In genomic region chr12:6582196-6582595, GRCh38 we compare ENCODE assay signal across 15 cellular contexts. TPM values are rescaled to one million over a fixed set of nuclear protein-coding genes. Genes with fewer than 3 reads are reported as not detected.
A peak's percentile ranks its signal among the peaks of the same experiment; 100 is the strongest.
DNase-seq lines count a peak whose midpoint lies in the region; ATAC-seq and TF ChIP-seq lines count a peak whose summit lies in the region.
"Had no signal": no experiment of that assay in that cellular context is flagged by ENCODE, and none has a peak within 500 bp of the region (broad histone marks: within the 10 kb centered on the region; RNA-seq: fewer than 3 reads in every experiment).

No MANE protein-coding gene starts in this region.

- TF ChIP-seq POLR2A in NB4 (IDR thresholded peaks at IDR 0.05; ENCODE audit: extremely low read depth, insufficient read length) = no peak
- no peak for TF ChIP-seq POLR2A in transverse colon (IDR thresholded peaks at IDR 0.05)

- H3K27me3 ChIP-seq in endodermal cell (ENCODE audit: control insufficient read depth, insufficient read depth, low read length, poor library complexity, severe bottlenecking) = no peaks in the 10 kb centered on the region
- H3K27me3 ChIP-seq in transverse colon = no peaks in the 10 kb centered on the region
- H3K27me3 ChIP-seq: neutrophil had no signal

- TF ChIP-seq CTCF in NB4 (IDR thresholded peaks at IDR 0.05; ENCODE audit: low read depth, low read length) (peak; percentile 40), endodermal cell (conservative IDR thresholded peaks at IDR 0.05) (peak; percentile 82), osteocyte (IDR thresholded peaks at IDR 0.05) (peak; percentile 28), transverse colon (IDR thresholded peaks at IDR 0.05) (no peak)

- no peaks in the 10 kb centered on the region for H3K27me3 Mint-ChIP-seq in activated T-cell treated with anti-CD3 and anti-CD28 coated beads, Interleukin-2, amount 50 U/mL, for 24 hours
- no peaks in the 10 kb centered on the region for H3K27me3 Mint-ChIP-seq in activated T-cell treated with anti-CD3 and anti-CD28 coated beads, Interleukin-2, amount 50 U/mL, for 72 hours (ENCODE audit: low read depth)
- H3K27me3 Mint-ChIP-seq in endodermal cell (ENCODE audit: insufficient read depth) (no peaks in the 10 kb centered on the region), osteocyte (ENCODE audit: unreplicated experiment) (no peaks in the 10 kb centered on the region)
- H3K27me3 Mint-ChIP-seq: dendritic cell treated with granulocyte-macrophage colony-stimulating factor and Interleukin-4, amounts not matched to agents 40 ng/mL and 50 ng/mL, for 4 days had no signal

- no peak for ATAC-seq in activated T-cell treated with anti-CD3 and anti-CD28 coated beads, Interleukin-2, amount 50 U/mL, for 72 hours (replicated peaks in 1 of 2)
- ATAC-seq: left ventricle myocardium superior had no signal

- H3K36me3 ChIP-seq in endodermal cell (ENCODE audit: control insufficient read depth, insufficient read depth, low read length) (peaks cover 81% of the 10 kb centered on the region), transverse colon (peaks cover 0 to 92% (median 48%) of the 10 kb centered on the region in 4 donors)

- H3K27ac ChIP-seq in endodermal cell (ENCODE audit: low read depth, low read length) = no peak overlapping the region
- H3K27ac ChIP-seq in transverse colon = no peak overlapping the region
- H3K27ac ChIP-seq: neutrophil, PC-9 had no signal

- 92 to 94% methylated on average over 6 of the region's 6 CpGs for WGBS in endodermal cell (ENCODE audit: insufficient coverage in 1 of 2, insufficient read length in 1 of 2), 2 experiments
- 76% methylated on average over 6 of the region's 6 CpGs; no CpG with 5 or more reads in 1 of the 2 donors for whole genome bisulfite sequencing in transverse colon (ENCODE audit: low coverage in 1 of 2), 2 donors

- H3K4me1 ChIP-seq in endodermal cell (ENCODE audit: control insufficient read depth, insufficient read depth, low read length) (no peaks in the 10 kb centered on the region), transverse colon (no peaks in the 10 kb centered on the region)

- H3K4me3 Mint-ChIP-seq in activated T-cell treated with anti-CD3 and anti-CD28 coated beads, Interleukin-2, amount 50 U/mL, for 24 hours = no peak overlapping the region
- no peak overlapping the region for H3K4me3 Mint-ChIP-seq in activated T-cell treated with anti-CD3 and anti-CD28 coated beads, Interleukin-2, amount 50 U/mL, for 72 hours
- no peak overlapping the region for H3K4me3 Mint-ChIP-seq in endodermal cell
- H3K4me3 Mint-ChIP-seq in osteocyte (ENCODE audit: unreplicated experiment) = no peak overlapping the region
- H3K4me3 Mint-ChIP-seq: dendritic cell treated with granulocyte-macrophage colony-stimulating factor and Interleukin-4, amounts not matched to agents 40 ng/mL and 50 ng/mL, for 4 days had no signal

- H3K4me3 ChIP-seq in NB4 (ENCODE audit: low read depth, low read length) = no peak overlapping the region
- no peak overlapping the region for H3K4me3 ChIP-seq in endodermal cell (ENCODE audit: low read length)
- no peak overlapping the region for H3K4me3 ChIP-seq in transverse colon
- H3K4me3 ChIP-seq: PC-9 had no signal

- intact Hi-C loops in transverse colon (cut with DNase I; ENCODE audit: low total_unique reads) = no loop called here

- peaks cover 14% of the 10 kb centered on the region for H3K4me1 Mint-ChIP-seq in activated T-cell treated with anti-CD3 and anti-CD28 coated beads, Interleukin-2, amount 50 U/mL, for 24 hours (ENCODE audit: low read depth)
- peaks cover 16% of the 10 kb centered on the region for H3K4me1 Mint-ChIP-seq in activated T-cell treated with anti-CD3 and anti-CD28 coated beads, Interleukin-2, amount 50 U/mL, for 72 hours (ENCODE audit: low read depth)
- H3K4me1 Mint-ChIP-seq in endodermal cell (no peaks in the 10 kb centered on the region), osteocyte (ENCODE audit: unreplicated experiment) (no peaks in the 10 kb centered on the region)

- no peaks in the 10 kb centered on the region for H3K9me3 Mint-ChIP-seq in activated T-cell treated with anti-CD3 and anti-CD28 coated beads, Interleukin-2, amount 50 U/mL, for 24 hours
- no peaks in the 10 kb centered on the region for H3K9me3 Mint-ChIP-seq in activated T-cell treated with anti-CD3 and anti-CD28 coated beads, Interleukin-2, amount 50 U/mL, for 72 hours
- H3K9me3 Mint-ChIP-seq in endodermal cell = no peaks in the 10 kb centered on the region
- H3K9me3 Mint-ChIP-seq in osteocyte (ENCODE audit: unreplicated experiment) = no peaks in the 10 kb centered on the region
- H3K9me3 Mint-ChIP-seq: dendritic cell treated with granulocyte-macrophage colony-stimulating factor and Interleukin-4, amounts not matched to agents 40 ng/mL and 50 ng/mL, for 4 days had no signal

- H3K9me3 ChIP-seq in endodermal cell (ENCODE audit: control insufficient read depth, low read length) = no peaks in the 10 kb centered on the region
- H3K9me3 ChIP-seq in transverse colon = no peaks in the 10 kb centered on the region
- H3K9me3 ChIP-seq: neutrophil had no signal

- in situ Hi-C loops in transverse colon (cut with MboI; ENCODE audit: low pct_ligation_motif_present in 1 of 4, low pct_unique_long_range_greater_than_20kb in 1 of 4, low sequenced_read_pairs in 3 of 4) = no loop called here

- no peak for DNase-seq in activated T-cell treated with anti-CD3 and anti-CD28 coated beads, Interleukin-2, amount 50 U/mL, for 24 hours
- no peak for DNase-seq in activated T-cell treated with anti-CD3 and anti-CD28 coated beads, Interleukin-2, amount 50 U/mL, for 72 hours
- DNase-seq in NB4 (ENCODE audit: low read depth) (peak; percentile 20), endodermal cell (peak; percentile 78), osteocyte (ENCODE audit: extremely low spot score, unreplicated experiment) (no peak), HUDEP-2 (lab: John Stamatoyannopoulos, UW; ENCODE audit: unreplicated experiment in 76 of 76) (no peak), T1000 (lab: John Stamatoyannopoulos, UW) (no peak), transverse colon (no peak)
- DNase-seq: HCEC 1CT; left ventricle myocardium superior; stimulated activated CD4-positive, alpha-beta T cell treated with anti-CD3 and anti-CD28 coated beads, Interleukin-15, amount 100 ng/mL, for 24 hours; T-helper 2 cell had no signal

- peaks cover 92% of the 10 kb centered on the region for H3K36me3 Mint-ChIP-seq in activated T-cell treated with anti-CD3 and anti-CD28 coated beads, Interleukin-2, amount 50 U/mL, for 24 hours (ENCODE audit: low read depth)
- H3K36me3 Mint-ChIP-seq in activated T-cell treated with anti-CD3 and anti-CD28 coated beads, Interleukin-2, amount 50 U/mL, for 72 hours (ENCODE audit: insufficient read depth in 2 of 2) = peaks cover 22 to 52% of the 10 kb centered on the region in 2 donors
- H3K36me3 Mint-ChIP-seq in endodermal cell (ENCODE audit: low read depth) = peaks cover 87% of the 10 kb centered on the region
- peaks cover 60% of the 10 kb centered on the region for H3K36me3 Mint-ChIP-seq in osteocyte (ENCODE audit: unreplicated experiment)

- TF ChIP-seq EP300 in transverse colon (IDR thresholded peaks at IDR 0.05; ENCODE audit: low read depth) = no peak

- H3K27ac Mint-ChIP-seq in activated T-cell treated with anti-CD3 and anti-CD28 coated beads, Interleukin-2, amount 50 U/mL, for 24 hours = peak overlapping the region; percentile 55
- no peak overlapping the region for H3K27ac Mint-ChIP-seq in activated T-cell treated with anti-CD3 and anti-CD28 coated beads, Interleukin-2, amount 50 U/mL, for 72 hours
- peak overlapping the region; percentile 11 for H3K27ac Mint-ChIP-seq in endodermal cell
- H3K27ac Mint-ChIP-seq in osteocyte (ENCODE audit: unreplicated experiment) = no peak overlapping the region
- H3K27ac Mint-ChIP-seq: dendritic cell treated with granulocyte-macrophage colony-stimulating factor and Interleukin-4, amounts not matched to agents 40 ng/mL and 50 ng/mL, for 4 days had no signal

- no peak overlapping the region for H3K9ac ChIP-seq in endodermal cell (ENCODE audit: extremely low read depth, low read length, poor library complexity, severe bottlenecking)

RNA-seq across cellular contexts. Expression of gene NOP2, which starts 14.1 kb away (rescaled TPM):
- total RNA-seq in activated T-cell treated with anti-CD3 and anti-CD28 coated beads, Interleukin-2, amount 50 U/mL, for 72 hours = 10 to 100 TPM; 76.9 to 89.8 TPM
- total RNA-seq in endodermal cell (100 to 1,000 TPM in 1 of 2 donors, 10 to 100 TPM in 1; 51.6 to 135 TPM), osteocyte (32.5 and 34.5 TPM in 2 replicates), transverse colon (100 to 1,000 TPM in 1 of 4 donors, 10 to 100 TPM in 3; 12.8 to 167 (median 30.5) TPM)
- 43.2 TPM for polyA plus RNA-seq in endodermal cell (2013, experiment 1 of 2)
- 38.9 TPM for polyA plus RNA-seq in endodermal cell (2013, experiment 2 of 2)

RNA-seq across cellular contexts. Expression of gene CHD4, which starts 25.0 kb away (rescaled TPM):
- total RNA-seq in activated T-cell treated with anti-CD3 and anti-CD28 coated beads, Interleukin-2, amount 50 U/mL, for 72 hours = 100 to 1,000 TPM; 292 to 299 TPM
- total RNA-seq in endodermal cell (100 to 1,000 TPM; 276 to 385 TPM), osteocyte (348 and 351 TPM in 2 replicates), transverse colon (100 to 1,000 TPM; 142 to 165 (median 154) TPM)
- polyA plus RNA-seq in endodermal cell (2013, experiment 1 of 2) = 300 TPM
- 277 TPM for polyA plus RNA-seq in endodermal cell (2013, experiment 2 of 2)

RNA-seq across cellular contexts. Expression of gene IFFO1, which starts 26.4 kb away (rescaled TPM):
- total RNA-seq in activated T-cell treated with anti-CD3 and anti-CD28 coated beads, Interleukin-2, amount 50 U/mL, for 72 hours = 10 to 100 TPM; 14.2 to 17.0 TPM
- total RNA-seq in endodermal cell (10 to 100 TPM; 10.9 to 30.7 TPM), osteocyte (35.9 and 40.7 TPM in 2 replicates), transverse colon (10 to 100 TPM in 1 of 4 donors, 1 to 10 TPM in 3; 6.1 to 54.2 (median 8.0) TPM)
- 16.6 TPM for polyA plus RNA-seq in endodermal cell (2013, experiment 1 of 2)
- 14.0 TPM for polyA plus RNA-seq in endodermal cell (2013, experiment 2 of 2)

RNA-seq across cellular contexts. Expression of gene GAPDH, which starts 47.9 kb away (rescaled TPM):
- total RNA-seq in activated T-cell treated with anti-CD3 and anti-CD28 coated beads, Interleukin-2, amount 50 U/mL, for 72 hours = 1,000 to 10,000 TPM; 4,101 to 4,234 TPM
- total RNA-seq in endodermal cell (1,000 to 10,000 TPM; 2,848 to 5,273 TPM), osteocyte (1,754 and 1,775 TPM in 2 replicates), transverse colon (1,000 to 10,000 TPM; 1,806 to 2,946 (median 2,333) TPM)
- polyA plus RNA-seq in endodermal cell (2013, experiment 1 of 2) = 3,905 TPM
- polyA plus RNA-seq in endodermal cell (2013, experiment 2 of 2) = 3,777 TPM

RNA-seq across cellular contexts. Expression of gene LPAR5, which starts 53.6 kb away (rescaled TPM):
- total RNA-seq in activated T-cell treated with anti-CD3 and anti-CD28 coated beads, Interleukin-2, amount 50 U/mL, for 72 hours = 1 to 10 TPM; 4.1 to 8.9 TPM
- total RNA-seq in endodermal cell (under 1 TPM; 0.24 to 0.73 TPM), osteocyte (0.32 and 0.50 TPM in 2 replicates), transverse colon (10 to 100 TPM; 27.9 to 50.1 (median 30.2) TPM)
- 0.07 TPM for polyA plus RNA-seq in endodermal cell (2013, experiment 1 of 2)
- not detected for polyA plus RNA-seq in endodermal cell (2013, experiment 2 of 2)

Comparison
In these comparisons a context has a peak if more than half of its experiments do, and no peak if none do; other contexts are left out.
1. H3K27ac Mint-ChIP-seq: peak in activated T-cell treated with anti-CD3 and anti-CD28 coated beads, Interleukin-2, amount 50 U/mL, for 24 hours (single experiment) and endodermal cell (single experiment); none in activated T-cell treated with anti-CD3 and anti-CD28 coated beads, Interleukin-2, amount 50 U/mL, for 72 hours (single experiment) and osteocyte (single experiment).
2. DNase-seq: peak in NB4 (single experiment) and endodermal cell (single experiment); none in activated T-cell treated with anti-CD3 and anti-CD28 coated beads, Interleukin-2, amount 50 U/mL, for 24 hours (single experiment), activated T-cell treated with anti-CD3 and anti-CD28 coated beads, Interleukin-2, amount 50 U/mL, for 72 hours (0 of 2), osteocyte (single experiment), HUDEP-2 (0 of 76), T1000 (single experiment) and transverse colon (single experiment).
3. CTCF ChIP-seq: peak in NB4 (single experiment), endodermal cell (single experiment) and osteocyte (single experiment); none in transverse colon (0 of 5).